ENCODE assay signal across 18 cellular contexts in the genomic region with DNA sequence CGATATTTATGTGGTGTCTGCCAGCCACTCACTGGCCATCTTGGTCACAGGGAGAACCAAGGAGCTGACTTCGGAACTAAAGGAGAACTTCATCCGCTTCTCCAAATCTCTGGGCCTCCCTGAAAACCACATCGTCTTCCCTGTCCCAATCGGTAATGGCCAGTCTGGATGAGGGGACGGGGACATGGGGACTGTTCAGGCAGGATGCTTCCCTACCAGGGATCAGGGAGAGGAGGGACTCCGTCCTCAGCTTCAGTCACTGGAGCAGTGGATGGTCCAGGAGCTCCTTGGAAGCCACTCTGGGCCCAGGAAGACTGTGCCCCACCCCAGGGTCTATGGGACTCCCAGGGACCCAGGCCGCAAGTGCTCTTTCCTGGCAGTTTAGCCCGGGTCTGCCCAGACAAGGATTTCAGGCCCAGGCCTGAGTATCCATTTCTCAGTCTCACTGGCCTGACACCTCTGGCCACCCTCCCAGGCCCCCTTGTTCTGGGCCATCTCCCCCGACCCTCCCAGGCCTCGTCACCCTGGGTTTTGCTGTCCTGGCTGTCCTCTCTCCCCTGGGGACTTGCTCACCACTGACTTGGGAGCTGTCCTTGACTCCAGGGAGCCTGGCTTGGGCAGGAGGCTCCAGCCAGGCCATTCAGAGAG. TPM values are rescaled to one million over a fixed set of nuclear protein-coding genes. Genes with fewer than 3 reads are reported as not detected.
DNase-seq lines count a peak whose midpoint lies in the region; ATAC-seq and TF ChIP-seq lines count a peak whose summit lies in the region.
"Had no signal": no experiment of that assay in that cellular context is flagged by ENCODE, and none has a peak within 500 bp of the region (broad histone marks: within the 10 kb centered on the region; RNA-seq: fewer than 3 reads in every experiment).

No MANE protein-coding gene starts in this region.

- no peak for ATAC-seq in natural killer cell treated with Interleukin-12 subunit alpha and Interleukin-12 subunit beta and Interleukin-15 and Interleukin-18, amount 100 ng/mL, for 72 hours
- ATAC-seq in natural killer cell (no peak), GM18868 (IDR thresholded peaks at IDR 0.05; ENCODE audit: unreplicated experiment) (no peak), HG02973 (IDR thresholded peaks at IDR 0.05; ENCODE audit: unreplicated experiment) (no peak)
- ATAC-seq: A549, HCT116, PC-3 had no signal

- H3K36me3 ChIP-seq in endodermal cell (ENCODE audit: control insufficient read depth, insufficient read depth, low read length) (no peaks in the 10 kb centered on the region), neural progenitor cell (no peaks in the 10 kb centered on the region)

- H3K9me3 ChIP-seq in endodermal cell (ENCODE audit: control insufficient read depth, low read length) (no peaks in the 10 kb centered on the region), neural progenitor cell (ENCODE audit: low read depth) (no peaks in the 10 kb centered on the region)
- H3K9me3 ChIP-seq: A549 had no signal

- H4K20me1 ChIP-seq in neural progenitor cell (ENCODE audit: low read depth) = no peaks in the 10 kb centered on the region

- H2AFZ ChIP-seq in neural progenitor cell (replicated peaks) = no peak overlapping the region

- H3K9me3 Mint-ChIP-seq in natural killer cell treated with Interleukin-12 subunit alpha and Interleukin-12 subunit beta and Interleukin-15 and Interleukin-18, amount 100 ng/mL, for 72 hours = no peaks in the 10 kb centered on the region
- no peaks in the 10 kb centered on the region for H3K9me3 Mint-ChIP-seq in natural killer cell
- H3K9me3 Mint-ChIP-seq in endodermal cell = no peaks in the 10 kb centered on the region
- H3K9me3 Mint-ChIP-seq in neural progenitor cell = no peaks in the 10 kb centered on the region
- H3K9me3 Mint-ChIP-seq: CD14-positive monocyte had no signal

- H3K27ac Mint-ChIP-seq in natural killer cell treated with Interleukin-12 subunit alpha and Interleukin-12 subunit beta and Interleukin-15 and Interleukin-18, amount 100 ng/mL, for 72 hours = no peak overlapping the region
- no peak overlapping the region for H3K27ac Mint-ChIP-seq in natural killer cell
- no peak overlapping the region for H3K27ac Mint-ChIP-seq in endodermal cell
- H3K27ac Mint-ChIP-seq in neural progenitor cell = peak overlapping the region; percentile 15
- H3K27ac Mint-ChIP-seq: CD14-positive monocyte had no signal

- H3K4me3 ChIP-seq in endodermal cell (ENCODE audit: low read length) (no peak overlapping the region), neural progenitor cell (no peak overlapping the region)
- H3K4me3 ChIP-seq: A549, SK-N-MC had no signal

- H3K4me1 ChIP-seq in endodermal cell (ENCODE audit: control insufficient read depth, insufficient read depth, low read length) (no peaks in the 10 kb centered on the region), neural progenitor cell (no peaks in the 10 kb centered on the region)

- H3K79me2 ChIP-seq in neural progenitor cell (ENCODE audit: low read depth) = no peaks in the 10 kb centered on the region

- DNase-seq in natural killer cell treated with Interleukin-12 subunit alpha and Interleukin-12 subunit beta and Interleukin-15 and Interleukin-18, amount 100 ng/mL, for 72 hours (ENCODE audit: low spot score) = peak; percentile 44
- DNase-seq in natural killer cell (no peak), endodermal cell (peak; percentile 43), neural progenitor cell (ENCODE audit: low spot score) (no peak), MV-4-11 (lab: John Stamatoyannopoulos, UW) (no peak)
- DNase-seq: DMS153, KBM-7, NCI-H1436, NCI-H2029 treated with DMSO at 0.1 percent for 48 hours, NCI-H510A, NCI-H774, PC-3 had no signal

- 92 to 95% methylated on average over 9 to 11 of the region's 11 CpGs for WGBS in endodermal cell (ENCODE audit: insufficient coverage in 1 of 2, insufficient read length in 1 of 2), 2 experiments

- no peaks in the 10 kb centered on the region for H3K27me3 ChIP-seq in endodermal cell (ENCODE audit: control insufficient read depth, insufficient read depth, low read length, poor library complexity, severe bottlenecking)
- H3K27me3 ChIP-seq in neural progenitor cell = no peaks in the 10 kb centered on the region

- intact Hi-C loops in natural killer cell (cut with micrococcal nuclease) = no loop called here

- H3F3A ChIP-seq in neural progenitor cell (ENCODE audit: low read depth) = peaks cover 6% of the 10 kb centered on the region

- H3K27me3 Mint-ChIP-seq in natural killer cell treated with Interleukin-12 subunit alpha and Interleukin-12 subunit beta and Interleukin-15 and Interleukin-18, amount 100 ng/mL, for 72 hours = no peaks in the 10 kb centered on the region
- H3K27me3 Mint-ChIP-seq in natural killer cell (ENCODE audit: low read depth in 2 of 2) (no peaks in the 10 kb centered on the region), endodermal cell (ENCODE audit: insufficient read depth) (peaks cover 6% of the 10 kb centered on the region), neural progenitor cell (ENCODE audit: insufficient read depth, low read depth) (peaks cover 9% of the 10 kb centered on the region)

- no peaks in the 10 kb centered on the region for H3K4me1 Mint-ChIP-seq in natural killer cell treated with Interleukin-12 subunit alpha and Interleukin-12 subunit beta and Interleukin-15 and Interleukin-18, amount 100 ng/mL, for 72 hours (ENCODE audit: low read depth in 2 of 2)
- peaks cover 0 to 6% of the 10 kb centered on the region in 2 donors for H3K4me1 Mint-ChIP-seq in natural killer cell
- peaks cover 3% of the 10 kb centered on the region for H3K4me1 Mint-ChIP-seq in endodermal cell
- H3K4me1 Mint-ChIP-seq in neural progenitor cell = peaks cover 12% of the 10 kb centered on the region
- H3K4me1 Mint-ChIP-seq: CD14-positive monocyte had no signal

- H3K36me3 Mint-ChIP-seq in natural killer cell treated with Interleukin-12 subunit alpha and Interleukin-12 subunit beta and Interleukin-15 and Interleukin-18, amount 100 ng/mL, for 72 hours = no peaks in the 10 kb centered on the region
- H3K36me3 Mint-ChIP-seq in natural killer cell (no peaks in the 10 kb centered on the region), endodermal cell (ENCODE audit: low read depth) (no peaks in the 10 kb centered on the region), neural progenitor cell (no peaks in the 10 kb centered on the region)
- H3K36me3 Mint-ChIP-seq: CD14-positive monocyte had no signal

- no peak overlapping the region for H3K4me3 Mint-ChIP-seq in natural killer cell treated with Interleukin-12 subunit alpha and Interleukin-12 subunit beta and Interleukin-15 and Interleukin-18, amount 100 ng/mL, for 72 hours
- H3K4me3 Mint-ChIP-seq in natural killer cell = no peak overlapping the region
- no peak overlapping the region for H3K4me3 Mint-ChIP-seq in endodermal cell
- no peak overlapping the region for H3K4me3 Mint-ChIP-seq in neural progenitor cell
- H3K4me3 Mint-ChIP-seq: CD14-positive monocyte had no signal

- no peak overlapping the region for H3K9ac ChIP-seq in endodermal cell (ENCODE audit: extremely low read depth, low read length, poor library complexity, severe bottlenecking)
- no peak overlapping the region for H3K9ac ChIP-seq in neural progenitor cell

- H3K27ac ChIP-seq in endodermal cell (ENCODE audit: low read depth, low read length) (no peak overlapping the region), neural progenitor cell (no peak overlapping the region)
- H3K27ac ChIP-seq: SK-N-MC had no signal

- H3K4me2 ChIP-seq in neural progenitor cell = no peak overlapping the region
- H3K4me2 ChIP-seq: A549 had no signal

- TF ChIP-seq CTCF in natural killer cell (IDR thresholded peaks at IDR 0.05) (no peak), endodermal cell (conservative IDR thresholded peaks at IDR 0.05) (no peak), neural progenitor cell (IDR thresholded peaks at IDR 0.05) (no peak)

RNA-seq across cellular contexts. Expression of a gene that starts 3.0 kb away (rescaled TPM):
- not detected for total RNA-seq in natural killer cell treated with Interleukin-12 subunit alpha and Interleukin-12 subunit beta and Interleukin-15 and Interleukin-18, amount 100 ng/mL, for 72 hours
- total RNA-seq in natural killer cell (under 1 TPM in 2 of 3 donors, not detected in 1; 0.82 to 0.99 TPM), endodermal cell (not detected), neural progenitor cell (ENCODE audit: low replicate concordance) (not detected in 2 replicates)
- polyA plus RNA-seq in endodermal cell (2013, experiment 1 of 2) = not detected
- polyA plus RNA-seq in endodermal cell (2013, experiment 2 of 2) = not detected

RNA-seq across cellular contexts. Expression of a gene that starts 7.8 kb away (rescaled TPM):
- total RNA-seq in natural killer cell treated with Interleukin-12 subunit alpha and Interleukin-12 subunit beta and Interleukin-15 and Interleukin-18, amount 100 ng/mL, for 72 hours = 10 to 100 TPM; 58.1 to 60.4 TPM
- 10 to 100 TPM; 61.8 to 74.0 (median 69.3) TPM for total RNA-seq in natural killer cell
- 10 to 100 TPM; 65.7 to 82.1 TPM for total RNA-seq in endodermal cell
- 105 TPM for polyA plus RNA-seq in endodermal cell (2013, experiment 1 of 2)
- 99.0 TPM for polyA plus RNA-seq in endodermal cell (2013, experiment 2 of 2)
- 69.4 and 228 TPM in 2 replicates for total RNA-seq in neural progenitor cell (ENCODE audit: low replicate concordance)

RNA-seq across cellular contexts. Expression of a gene that starts 24.7 kb away (rescaled TPM):
- total RNA-seq in natural killer cell treated with Interleukin-12 subunit alpha and Interleukin-12 subunit beta and Interleukin-15 and Interleukin-18, amount 100 ng/mL, for 72 hours = 100 to 1,000 TPM in 1 of 2 donors, 10 to 100 TPM in 1; 56.8 to 110 TPM
- total RNA-seq in natural killer cell (10 to 100 TPM; 43.4 to 57.0 (median 53.3) TPM), endodermal cell (10 to 100 TPM; 73.5 to 84.5 TPM), neural progenitor cell (ENCODE audit: low replicate concordance) (25.7 and 61.2 TPM in 2 replicates)
- 36.7 TPM for polyA plus RNA-seq in endodermal cell (2013, experiment 1 of 2)
- 33.1 TPM for polyA plus RNA-seq in endodermal cell (2013, experiment 2 of 2)

RNA-seq across cellular contexts. Expression of a gene that starts 39.1 kb away (rescaled TPM):
- total RNA-seq in natural killer cell treated with Interleukin-12 subunit alpha and Interleukin-12 subunit beta and Interleukin-15 and Interleukin-18, amount 100 ng/mL, for 72 hours = 100 to 1,000 TPM; 114 to 135 TPM
- total RNA-seq in natural killer cell = 100 to 1,000 TPM; 152 to 165 (median 159) TPM
- 100 to 1,000 TPM; 115 to 117 TPM for total RNA-seq in endodermal cell
- polyA plus RNA-seq in endodermal cell (2013, experiment 1 of 2) = 123 TPM
- 111 TPM for polyA plus RNA-seq in endodermal cell (2013, experiment 2 of 2)
- total RNA-seq in neural progenitor cell (ENCODE audit: low replicate concordance) = 33.4 and 48.8 TPM in 2 replicates

RNA-seq across cellular contexts. Expression of a gene that starts 50.9 kb away (rescaled TPM):
- 1 to 10 TPM in 1 of 2 donors, under 1 TPM in 1; 0.52 to 1.1 TPM for total RNA-seq in natural killer cell treated with Interleukin-12 subunit alpha and Interleukin-12 subunit beta and Interleukin-15 and Interleukin-18, amount 100 ng/mL, for 72 hours
- total RNA-seq in natural killer cell = 1 to 10 TPM; 1.4 to 8.1 (median 2.6) TPM
- 100 to 1,000 TPM in 1 of 2 donors, 10 to 100 TPM in 1; 55.8 to 147 TPM for total RNA-seq in endodermal cell
- 78.9 TPM for polyA plus RNA-seq in endodermal cell (2013, experiment 1 of 2)
- polyA plus RNA-seq in endodermal cell (2013, experiment 2 of 2) = 83.8 TPM
- 30.1 and 52.7 TPM in 2 replicates for total RNA-seq in neural progenitor cell (ENCODE audit: low replicate concordance)

Comparison
In these comparisons a context has a peak if more than half of its experiments do, and no peak if none do; other contexts are left out.
1. DNase-seq: peak in natural killer cell treated with Interleukin-12 subunit alpha and Interleukin-12 subunit beta and Interleukin-15 and Interleukin-18, amount 100 ng/mL, for 72 hours (single experiment) and endodermal cell (single experiment); none in natural killer cell (single experiment), neural progenitor cell (single experiment) and MV-4-11 (single experiment).